Comparison of ENCODE assay signal across 26 cellular contexts in the genomic region with DNA sequence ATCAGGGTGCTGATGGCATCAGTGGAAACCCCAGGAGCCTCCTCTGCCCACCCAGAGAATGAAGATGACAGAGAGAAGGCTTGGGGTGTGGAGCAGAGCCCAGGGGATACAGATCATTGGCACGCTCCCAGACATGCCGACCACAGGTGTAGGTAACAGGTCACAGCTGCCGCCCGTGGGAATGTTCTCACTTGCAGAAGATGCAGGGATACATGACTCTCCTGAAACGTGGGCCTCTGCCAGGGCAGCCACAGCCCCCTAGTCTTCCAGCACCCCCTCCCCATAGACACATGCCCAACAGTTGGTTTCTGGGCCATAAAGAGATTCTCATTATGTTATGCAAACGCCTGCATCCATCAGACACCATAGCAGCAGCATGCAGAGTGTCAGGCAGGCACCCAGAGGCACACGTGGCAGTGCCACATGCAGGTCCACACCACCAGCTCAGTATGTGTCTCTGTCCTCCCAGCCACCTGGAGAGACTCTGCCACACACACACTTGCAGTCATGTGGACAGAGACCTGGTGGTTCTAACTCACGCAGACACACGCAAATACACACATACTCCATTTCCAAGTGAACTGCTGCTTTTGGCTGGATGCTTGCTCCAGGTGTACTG. TPM values are rescaled to one million over a fixed set of nuclear protein-coding genes. Genes with fewer than 3 reads are reported as not detected.
DNase-seq lines count a peak whose midpoint lies in the region; ATAC-seq and TF ChIP-seq lines count a peak whose summit lies in the region.
"Had no signal": no experiment of that assay in that cellular context is flagged by ENCODE, and none has a peak within 500 bp of the region (broad histone marks: within the 10 kb centered on the region; RNA-seq: fewer than 3 reads in every experiment).

No MANE protein-coding gene starts in this region.

- TF ChIP-seq POLR2A in sigmoid colon (IDR thresholded peaks at IDR 0.05), result no peak

- H3K27ac ChIP-seq in dorsolateral prefrontal cortex, result peak overlapping the region in 35 of 59 donors; percentile 16 to 84 (median 43)
- H3K27ac ChIP-seq in sigmoid colon, result no peak overlapping the region
- H3K27ac ChIP-seq in heart right ventricle, result no peak overlapping the region
- H3K27ac ChIP-seq: SJCRH30 had no signal

- intact Hi-C loops in dorsolateral prefrontal cortex (cut with DNase I) (no loop called here), sigmoid colon (cut with DNase I) (no loop called here), heart right ventricle (cut with DNase I) (loop anchor here in 1 of 10 donors (10.0 kb wide), 1 partner anchor 303 kb away; no protein-coding TSS in a partner anchor)

- ATAC-seq in HG02884 (IDR thresholded peaks at IDR 0.05; ENCODE audit: unreplicated experiment), result no peak
- ATAC-seq in heart right ventricle, result no peak
- ATAC-seq: Right ventricle myocardium inferior, SK-N-SH treated with all-trans-retinoic acid at 6 μM for 48 hours had no signal

- H3K4me3 ChIP-seq in dorsolateral prefrontal cortex (no peak overlapping the region), sigmoid colon (no peak overlapping the region), heart right ventricle (no peak overlapping the region)
- H3K4me3 ChIP-seq: SJCRH30 had no signal

- no peak for TF ChIP-seq EP300 in sigmoid colon (IDR thresholded peaks at IDR 0.05)

- H3K27me3 ChIP-seq in dorsolateral prefrontal cortex (peaks cover 0 to 4% (median 0%) of the 10 kb centered on the region in 45 donors), sigmoid colon (no peaks in the 10 kb centered on the region), heart right ventricle (peaks cover 0 to 46% (median 24%) of the 10 kb centered on the region in 7 donors)

- H3K9me3 ChIP-seq in sigmoid colon (no peaks in the 10 kb centered on the region), heart right ventricle (no peaks in the 10 kb centered on the region)
- H3K9me3 ChIP-seq: Caco-2, SJCRH30 had no signal

- H3K4me1 ChIP-seq in sigmoid colon, result no peaks in the 10 kb centered on the region
- no peaks in the 10 kb centered on the region for H3K4me1 ChIP-seq in heart right ventricle
- H3K4me1 ChIP-seq: Caco-2, SJCRH30 had no signal

- 60 to 75% methylated on average over 9 of the region's 9 CpGs for WGBS in sigmoid colon, 2 donors
- WGBS in heart right ventricle, 2 donors, result 66% methylated on average over 9 of the region's 9 CpGs

- H3K36me3 ChIP-seq in sigmoid colon (no peaks in the 10 kb centered on the region), heart right ventricle (no peaks in the 10 kb centered on the region)
- H3K36me3 ChIP-seq: SJCRH30 had no signal

- DNase-seq in NCI-H2171 (lab: John Stamatoyannopoulos, UW) (peak; percentile 44), NCI-H69 (lab: John Stamatoyannopoulos, UW) (peak; percentile 52), dorsolateral prefrontal cortex (peak in 7 of 10 donors; percentile 44 to 84 (median 65)), sigmoid colon (peak; percentile 19), DMS153 treated with DMSO at 0.1 percent for 48 hours (lab: John Stamatoyannopoulos, UW; ENCODE audit: unreplicated experiment) (no peak), heart right ventricle (no peak)
- DNase-seq in activated CD4-positive, CD25-positive, alpha-beta regulatory T cell treated with anti-CD3 and anti-CD28 coated beads, Interleukin-2, amount 50 U/mL, for 72 hours, result no peak
- DNase-seq: C1 segment of cervical spinal cord; Caco-2; CD4-positive, alpha-beta memory T cell; DMS79 treated with DMSO at 0.1 percent for 48 hours; GF-D8; GOT3; HCEC 1CT; Karpas-422; NCI-H1092 treated with DMSO at 0.1 percent for 48 hours; NCI-H1436; NCI-H187; NCI-H2107; NCI-H226; NCI-H510A; SJCRH30 had no signal

- TF ChIP-seq CTCF in dorsolateral prefrontal cortex (IDR thresholded peaks at IDR 0.05 in 54 of 56, conservative IDR thresholded peaks at IDR 0.05 in 2 of 56; ENCODE audit: low read depth in 1 of 56, partially characterized antibody in 56 of 56) (no peak), sigmoid colon (IDR thresholded peaks at IDR 0.05) (no peak), heart right ventricle (IDR thresholded peaks at IDR 0.05) (no peak)

RNA-seq across cellular contexts. Expression of gene LRFN2, which starts 45.5 kb away (rescaled TPM):
- total RNA-seq in dorsolateral prefrontal cortex, result 10 to 100 TPM in 119 of 120 experiments, 1 to 10 TPM in 1; 7.1 to 43.1 (median 29.0) TPM
- under 1 TPM in 1 of 4 donors, not detected in 3; 0.49 TPM for total RNA-seq in sigmoid colon
- under 1 TPM in 2 of 3 donors, not detected in 1; 0.10 to 0.60 TPM for polyA plus RNA-seq in sigmoid colon
- not detected for total RNA-seq in heart right ventricle
- not detected for polyA plus RNA-seq in heart right ventricle
- total RNA-seq: Caco-2; CD4-positive, alpha-beta memory T cell; HT-29; Right ventricle myocardium inferior; SJCRH30 had no signal

Comparison
In these comparisons a context has a peak if more than half of its experiments do, and no peak if none do; other contexts are left out.
1. DNase-seq: peak in NCI-H2171 (single experiment), NCI-H69 (single experiment), dorsolateral prefrontal cortex (7 of 10) and sigmoid colon (single experiment); none in DMS153 treated with DMSO at 0.1 percent for 48 hours (single experiment), activated CD4-positive, CD25-positive, alpha-beta regulatory T cell treated with anti-CD3 and anti-CD28 coated beads, Interleukin-2, amount 50 U/mL, for 72 hours (single experiment) and heart right ventricle (0 of 2).
2. H3K27ac ChIP-seq: peak in dorsolateral prefrontal cortex (35 of 59); none in sigmoid colon (0 of 4) and heart right ventricle (0 of 10).
3. RNA of gene LRFN2, which starts 45.5 kb away (total RNA-seq): 7.1 to 43.1 TPM in dorsolateral prefrontal cortex; 0.49 TPM in sigmoid colon and not detected in heart right ventricle; every median in the first group is over 4 times any median in the second.